ENCODE assay signal across 2 cellular contexts in the genomic region with DNA sequence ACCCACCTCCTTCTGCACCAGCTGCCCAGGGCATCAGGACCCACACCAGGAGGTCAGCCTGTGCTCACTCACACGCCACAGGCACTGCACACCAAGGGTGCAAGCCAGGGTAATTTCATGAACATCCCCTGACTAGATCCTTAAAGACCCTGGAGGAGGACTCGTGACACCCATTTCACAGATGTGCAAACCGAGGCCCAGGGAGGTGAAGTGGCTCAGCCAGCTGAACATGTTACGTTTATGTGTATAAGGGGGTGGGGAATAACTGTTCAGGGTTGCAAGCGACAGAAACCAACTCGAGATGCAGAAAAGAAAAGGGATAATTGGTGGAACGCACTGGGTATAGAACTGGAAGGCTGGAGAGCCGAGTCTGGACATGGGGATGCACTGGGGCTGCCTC.
TF ChIP-seq lines count a peak whose summit lies in the region.

No MANE protein-coding gene starts in this region.

TF ChIP-seq in HepG2, 621 proteins besides CTCF, POLR2A, EP300 and RAD21:
- TF ChIP-seq ZNF326 (CRISPR knock-in tag; IDR thresholded peaks at IDR 0.05; ENCODE audit: borderline replicate concordance) (no peak), ZNF629 (CRISPR knock-in tag; conservative IDR thresholded peaks at IDR 0.05) (peak; percentile 77)

TF ChIP-seq in K562, 482 proteins besides CTCF, POLR2A, EP300 and RAD21 (continued from another document):
- TF ChIP-seq, protein P1, sequence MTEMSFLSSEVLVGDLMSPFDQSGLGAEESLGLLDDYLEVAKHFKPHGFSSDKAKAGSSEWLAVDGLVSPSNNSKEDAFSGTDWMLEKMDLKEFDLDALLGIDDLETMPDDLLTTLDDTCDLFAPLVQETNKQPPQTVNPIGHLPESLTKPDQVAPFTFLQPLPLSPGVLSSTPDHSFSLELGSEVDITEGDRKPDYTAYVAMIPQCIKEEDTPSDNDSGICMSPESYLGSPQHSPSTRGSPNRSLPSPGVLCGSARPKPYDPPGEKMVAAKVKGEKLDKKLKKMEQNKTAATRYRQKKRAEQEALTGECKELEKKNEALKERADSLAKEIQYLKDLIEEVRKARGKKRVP (CRISPR knock-in tag; IDR thresholded peaks at IDR 0.05) = no peak
- TF ChIP-seq BCOR (IDR thresholded peaks at IDR 0.05) = 0 out of 2 replicates have a peak, but pooled peaks have one; percentile 34
